In the genomic region with DNA sequence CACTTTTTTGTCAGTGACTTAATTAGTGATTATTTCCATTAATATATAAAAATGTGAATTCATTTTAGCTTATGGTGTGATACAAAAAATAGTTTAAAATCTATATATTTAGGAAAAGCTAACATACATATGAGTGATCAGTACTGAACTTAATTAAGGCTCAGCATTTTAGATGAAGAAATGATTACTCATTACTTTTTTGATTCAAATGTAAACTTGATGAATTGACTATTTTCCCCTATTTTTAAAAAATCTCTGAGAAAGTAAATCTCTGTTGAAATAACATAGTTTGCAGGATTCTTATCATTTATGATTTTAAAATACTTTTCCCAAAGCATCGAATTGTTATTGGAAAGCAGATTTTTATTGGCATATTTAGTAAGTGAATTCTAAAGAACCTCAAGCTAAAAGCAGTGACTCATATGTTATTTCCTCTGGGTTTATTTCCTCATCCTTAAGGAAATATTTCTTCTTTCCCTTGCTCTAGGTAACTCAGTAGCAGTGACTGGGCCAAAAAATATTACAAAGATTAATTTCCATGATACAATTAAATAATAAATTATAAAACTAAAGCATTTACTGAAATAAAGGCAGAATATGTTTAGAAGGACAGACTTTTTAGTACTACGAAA, we compare ENCODE assay signal across 24 cellular contexts.
A peak's percentile ranks its signal among the peaks of the same experiment; 100 is the strongest.
DNase-seq lines count a peak whose midpoint lies in the region; ATAC-seq, FAIRE-seq and TF ChIP-seq lines count a peak whose summit lies in the region.
"Had no signal": no experiment of that assay in that cellular context is flagged by ENCODE, and none has a peak within 500 bp of the region (broad histone marks: within the 10 kb centered on the region; RNA-seq: fewer than 3 reads in every experiment).

No MANE protein-coding gene starts in this region.

- no peak for ATAC-seq in A549
- ATAC-seq: activated T-cell treated with anti-CD3 and anti-CD28 coated beads, Interleukin-2, amount 50 U/mL, for 4 hours; left lobe of liver; naive thymus-derived CD4-positive, alpha-beta T cell; right cardiac atrium had no signal

- no peaks in the 10 kb centered on the region for H3K9me3 Mint-ChIP-seq in activated T-helper 2 cell treated with anti-CD3 and anti-CD28 coated beads, Interferon-gamma antibody, Interleukin-2, Interleukin-4, amounts not matched to agents 10 μg/mL and 5 μg/mL and 100 μg/mL, durations not matched to agents 14 hours and 24 hours and 36 hours
- H3K9me3 Mint-ChIP-seq: activated naive CD4-positive, alpha-beta T cell treated with anti-CD3 and anti-CD28 coated beads for 36 hours; activated T-cell treated with anti-CD3 and anti-CD28 coated beads, Interleukin-2, amount 50 U/mL, for 4 hours; naive thymus-derived CD4-positive, alpha-beta T cell had no signal

- CTCF ChIA-PET in A549 (lab: Yijun Ruan, JAX), result no interaction called here

- no peak overlapping the region for H3K4me3 ChIP-seq in A549
- H3K4me3 ChIP-seq in fibroblast of pulmonary artery (replicated peaks; ENCODE audit: low read depth, low read length), result no peak overlapping the region
- H3K4me3 ChIP-seq: BLaER1 treated with 17β-estradiol and CSF1 and Interleukin-3, amounts not matched to agents 10 nM and 100 nM; esophagus muscularis mucosa; MG63; upper lobe of left lung had no signal

- H3K27ac ChIP-seq in A549, result no peak overlapping the region
- H3K27ac ChIP-seq: BLaER1 treated with 17β-estradiol and CSF1 and Interleukin-3, amounts not matched to agents 10 nM and 100 nM; esophagus muscularis mucosa; upper lobe of left lung had no signal

- POLR2A ChIA-PET in A549 (lab: Yijun Ruan, JAX), result no interaction called here

- WGBS in A549 (ENCODE audit: missing lambda C conversion rate), result 51% methylated on average over 2 of the region's 2 CpGs

- no peak overlapping the region for H3K4me3 Mint-ChIP-seq in activated T-helper 2 cell treated with anti-CD3 and anti-CD28 coated beads, Interferon-gamma antibody, Interleukin-2, Interleukin-4, amounts not matched to agents 10 μg/mL and 5 μg/mL and 100 μg/mL, durations not matched to agents 14 hours and 24 hours and 36 hours (ENCODE audit: low read depth)
- H3K4me3 Mint-ChIP-seq: activated naive CD4-positive, alpha-beta T cell treated with anti-CD3 and anti-CD28 coated beads for 36 hours; activated T-cell treated with anti-CD3 and anti-CD28 coated beads, Interleukin-2, amount 50 U/mL, for 4 hours; naive thymus-derived CD4-positive, alpha-beta T cell had no signal

- TF ChIP-seq CTCF in A549 (IDR thresholded peaks at IDR 0.05), result no peak
- TF ChIP-seq CTCF in fibroblast of pulmonary artery (IDR thresholded peaks at IDR 0.05; ENCODE audit: low read length, missing control alignments), result no peak

- TF ChIP-seq EP300 in A549 (IDR thresholded peaks at IDR 0.05), result no peak

- H3K27ac Mint-ChIP-seq in activated T-helper 2 cell treated with anti-CD3 and anti-CD28 coated beads, Interferon-gamma antibody, Interleukin-2, Interleukin-4, amounts not matched to agents 10 μg/mL and 5 μg/mL and 100 μg/mL, durations not matched to agents 14 hours and 24 hours and 36 hours, result no peak overlapping the region
- H3K27ac Mint-ChIP-seq: activated naive CD4-positive, alpha-beta T cell treated with anti-CD3 and anti-CD28 coated beads for 36 hours; naive thymus-derived CD4-positive, alpha-beta T cell had no signal

- DNase-seq in A549 (ENCODE audit: low read depth in 1 of 2, low spot score in 1 of 2) (no peak), HPDE6-E6E7 (ENCODE audit: extremely low spot score) (peak; percentile 11), amniotic epithelial cell (ENCODE audit: low read depth) (peak; percentile 50), fibroblast of pulmonary artery (ENCODE audit: low read depth) (peak; percentile 62), NCI-H345 treated with DMSO at 0.1 percent for 48 hours (lab: John Stamatoyannopoulos, UW; ENCODE audit: unreplicated experiment) (no peak), islet precursor cell (no peak)
- DNase-seq in activated T-helper 2 cell treated with anti-CD3 and anti-CD28 coated beads, Interferon-gamma antibody, Interleukin-2, Interleukin-4, amounts not matched to agents 10 μg/mL and 5 μg/mL and 100 μg/mL, durations not matched to agents 14 hours and 24 hours and 36 hours (ENCODE audit: low spot score), result no peak
- no peak for DNase-seq in activated naive CD4-positive, alpha-beta T cell treated with Interleukin-2 at 50 U/mL for 16 hours
- DNase-seq: activated CD8-positive, alpha-beta memory T cell treated with anti-CD3 and anti-CD28 coated beads for 24 hours; activated naive CD4-positive, alpha-beta T cell treated with anti-CD3 and anti-CD28 coated beads for 36 hours; activated T-cell treated with anti-CD3 and anti-CD28 coated beads, Interleukin-2, amount 50 U/mL, for 4 hours; anterior cingulate cortex; Caco-2; DND-41; MG63; naive thymus-derived CD4-positive, alpha-beta T cell; NCI-H1436 treated with DMSO at 0.1 percent for 48 hours; right cardiac atrium; SHP77; upper lobe of left lung had no signal

- no peaks in the 10 kb centered on the region for H3K36me3 Mint-ChIP-seq in activated T-helper 2 cell treated with anti-CD3 and anti-CD28 coated beads, Interferon-gamma antibody, Interleukin-2, Interleukin-4, amounts not matched to agents 10 μg/mL and 5 μg/mL and 100 μg/mL, durations not matched to agents 14 hours and 24 hours and 36 hours (ENCODE audit: low read depth)

- no peaks in the 10 kb centered on the region for H3K4me1 Mint-ChIP-seq in activated T-helper 2 cell treated with anti-CD3 and anti-CD28 coated beads, Interferon-gamma antibody, Interleukin-2, Interleukin-4, amounts not matched to agents 10 μg/mL and 5 μg/mL and 100 μg/mL, durations not matched to agents 14 hours and 24 hours and 36 hours (ENCODE audit: low read depth)
- H3K4me1 Mint-ChIP-seq: naive thymus-derived CD4-positive, alpha-beta T cell had no signal

- no peaks in the 10 kb centered on the region for H3K9me3 ChIP-seq in A549
- H3K9me3 ChIP-seq: Caco-2, esophagus muscularis mucosa, MG63, upper lobe of left lung had no signal

- peaks cover 7% of the 10 kb centered on the region; the same call in 2 of the 3 replicates for H3K4me1 ChIP-seq in A549
- H3K4me1 ChIP-seq: Caco-2, esophagus muscularis mucosa, upper lobe of left lung had no signal

- no peak for TF ChIP-seq POLR2A in A549 (IDR thresholded peaks at IDR 0.05; ENCODE audit: low read length)

- H3K27me3 Mint-ChIP-seq in activated T-helper 2 cell treated with anti-CD3 and anti-CD28 coated beads, Interferon-gamma antibody, Interleukin-2, Interleukin-4, amounts not matched to agents 10 μg/mL and 5 μg/mL and 100 μg/mL, durations not matched to agents 14 hours and 24 hours and 36 hours (ENCODE audit: low read depth), result no peaks in the 10 kb centered on the region
- H3K27me3 Mint-ChIP-seq: naive thymus-derived CD4-positive, alpha-beta T cell had no signal

- no peak for TF ChIP-seq RAD21 in A549 (conservative IDR thresholded peaks at IDR 0.05 in 1 of 2, IDR thresholded peaks at IDR 0.05 in 1 of 2)

- FAIRE-seq in A549 (lab: Jason Lieb, UNC), result no peak
- FAIRE-seq: TTC549 had no signal

- H3K4me2 ChIP-seq in A549, result no peak overlapping the region
- H3K4me2 ChIP-seq: BLaER1 treated with 17β-estradiol and CSF1 and Interleukin-3, amounts not matched to agents 10 nM and 100 nM had no signal

- intact Hi-C loops in activated T-helper 2 cell treated with anti-CD3 and anti-CD28 coated beads, Interferon-gamma antibody, Interleukin-2, Interleukin-4, amounts not matched to agents 10 μg/mL and 5 μg/mL and 100 μg/mL, durations not matched to agents 14 hours and 24 hours and 36 hours (cut with micrococcal nuclease), result no loop called here

TF ChIP-seq in A549, 52 proteins besides CTCF, POLR2A, EP300 and RAD21:
- TF ChIP-seq, protein P1, sequence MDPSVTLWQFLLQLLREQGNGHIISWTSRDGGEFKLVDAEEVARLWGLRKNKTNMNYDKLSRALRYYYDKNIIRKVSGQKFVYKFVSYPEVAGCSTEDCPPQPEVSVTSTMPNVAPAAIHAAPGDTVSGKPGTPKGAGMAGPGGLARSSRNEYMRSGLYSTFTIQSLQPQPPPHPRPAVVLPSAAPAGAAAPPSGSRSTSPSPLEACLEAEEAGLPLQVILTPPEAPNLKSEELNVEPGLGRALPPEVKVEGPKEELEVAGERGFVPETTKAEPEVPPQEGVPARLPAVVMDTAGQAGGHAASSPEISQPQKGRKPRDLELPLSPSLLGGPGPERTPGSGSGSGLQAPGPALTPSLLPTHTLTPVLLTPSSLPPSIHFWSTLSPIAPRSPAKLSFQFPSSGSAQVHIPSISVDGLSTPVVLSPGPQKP (IDR thresholded peaks at IDR 0.05; ENCODE audit: low read depth, low read length), result no peak
- TF ChIP-seq CEBPB (IDR thresholded peaks at IDR 0.05), result no peak
- no peak for TF ChIP-seq HOXB13 (CRISPR knock-in tag; IDR thresholded peaks at IDR 0.05; ENCODE audit: low read depth)
- TF ChIP-seq HOXB5 (CRISPR knock-in tag; IDR thresholded peaks at IDR 0.05), result no peak
- TF ChIP-seq POLR2AphosphoS2 (conservative IDR thresholded peaks at IDR 0.05; ENCODE audit: low read length), result no peak
- no peak for TF ChIP-seq RFX5 (IDR thresholded peaks at IDR 0.05)
- TF ChIP-seq GATA3 (IDR thresholded peaks at IDR 0.05; ENCODE audit: borderline replicate concordance), result no peak
- TF ChIP-seq MAFK (IDR thresholded peaks at IDR 0.05; ENCODE audit: partially characterized antibody), result peak; percentile 51
- TF ChIP-seq BHLHE40 (IDR thresholded peaks at IDR 0.05; ENCODE audit: low read depth, low read length), result no peak
- TF ChIP-seq FOSL2 (IDR thresholded peaks at IDR 0.05), result no peak
- peak; percentile 54; the same call in 1 of the 2 replicates for TF ChIP-seq FOSL2 (CRISPR knock-in tag; IDR thresholded peaks at IDR 0.05)
- TF ChIP-seq EHMT2 (IDR thresholded peaks at IDR 0.05; ENCODE audit: low read depth), result no peak

Comparison
In these comparisons a context has a peak if more than half of its experiments do, and no peak if none do; other contexts are left out.
1. DNase-seq: peak in HPDE6-E6E7 (single experiment), amniotic epithelial cell (single experiment) and fibroblast of pulmonary artery (single experiment); none in A549 (0 of 2), activated T-helper 2 cell treated with anti-CD3 and anti-CD28 coated beads, Interferon-gamma antibody, Interleukin-2, Interleukin-4, amounts not matched to agents 10 μg/mL and 5 μg/mL and 100 μg/mL, durations not matched to agents 14 hours and 24 hours and 36 hours (single experiment), activated naive CD4-positive, alpha-beta T cell treated with Interleukin-2 at 50 U/mL for 16 hours (single experiment), NCI-H345 treated with DMSO at 0.1 percent for 48 hours (single experiment) and islet precursor cell (single experiment).